Comparison of ENCODE assay signal across 31 cellular contexts in genomic region chr18:28181616-28182015, GRCh38. TPM values are rescaled to one million over a fixed set of nuclear protein-coding genes. Genes with fewer than 3 reads are reported as not detected.
"Had no signal": no experiment of that assay in that cellular context is flagged by ENCODE, and none has a peak within 500 bp of the region (broad histone marks: within the 10 kb centered on the region; RNA-seq: fewer than 3 reads in every experiment).

No MANE protein-coding gene starts in this region.

- H3K27ac ChIP-seq: adrenal gland, body of pancreas, epithelial cell of prostate, esophagus squamous epithelium, gastroesophageal sphincter, heart right ventricle had no signal

- H3K4me3 Mint-ChIP-seq: activated CD4-positive, alpha-beta memory T cell treated with anti-CD3 and anti-CD28 coated beads for 36 hours; activated CD4-positive, alpha-beta T cell treated with anti-CD3 and anti-CD28 coated beads for 36 hours; activated CD4-positive, alpha-beta T cell treated with anti-CD3 and anti-CD28 coated beads, Interleukin-2, amount 10 ng/mL, durations not matched to agents 24 days and 14 days; activated CD8-positive, alpha-beta memory T cell treated with anti-CD3 and anti-CD28 coated beads, Interleukin-2, amount 10 ng/mL, durations not matched to agents 7 days and 5 days; activated CD8-positive, alpha-beta T cell treated with anti-CD3 and anti-CD28 coated beads, Interleukin-2, amount 10 ng/mL, durations not matched to agents 7 days and 5 days; activated naive CD4-positive, alpha-beta T cell treated with anti-CD3 and anti-CD28 coated beads for 36 hours; activated naive CD4-positive, alpha-beta T cell treated with anti-CD3 and anti-CD28 coated beads, Interleukin-2, amount 50 U/mL, for 24 hours; activated naive CD8-positive, alpha-beta T cell treated with anti-CD3 and anti-CD28 coated beads for 36 hours; activated naive CD8-positive, alpha-beta T cell treated with anti-CD3 and anti-CD28 coated beads, Interleukin-2, amount 50 U/mL, for 24 hours; activated T-helper 1 cell treated with anti-CD3 and anti-CD28 coated beads, Interleukin-12 subunit alpha, Interleukin-12 subunit beta, Interleukin-2, Interleukin-4 antibody, amounts not matched to agents 30 ng/mL and 10 ng/mL and 1 ng/mL, durations not matched to agents 14 hours and 24 hours and 36 hours; T-helper 17 cell had no signal

- H3K4me1 Mint-ChIP-seq: activated CD8-positive, alpha-beta memory T cell treated with anti-CD3 and anti-CD28 coated beads, Interleukin-2, amount 10 ng/mL, durations not matched to agents 7 days and 5 days; activated naive CD4-positive, alpha-beta T cell treated with anti-CD3 and anti-CD28 coated beads, Interleukin-2, amount 50 U/mL, for 24 hours had no signal

- H3K27me3 ChIP-seq: adrenal gland, body of pancreas, dorsolateral prefrontal cortex had no signal

- H3K9me3 Mint-ChIP-seq: activated CD4-positive, alpha-beta memory T cell treated with anti-CD3 and anti-CD28 coated beads for 36 hours; activated CD4-positive, alpha-beta T cell treated with anti-CD3 and anti-CD28 coated beads, Interleukin-2, amount 10 ng/mL, durations not matched to agents 24 days and 14 days; activated naive CD4-positive, alpha-beta T cell treated with anti-CD3 and anti-CD28 coated beads, Interleukin-2, amount 50 U/mL, for 24 hours; activated naive CD8-positive, alpha-beta T cell treated with anti-CD3 and anti-CD28 coated beads, Interleukin-2, amount 50 U/mL, for 24 hours; activated T-helper 1 cell treated with anti-CD3 and anti-CD28 coated beads, Interleukin-12 subunit alpha, Interleukin-12 subunit beta, Interleukin-2, Interleukin-4 antibody, amounts not matched to agents 30 ng/mL and 10 ng/mL and 1 ng/mL, durations not matched to agents 14 hours and 24 hours and 36 hours; activated T-helper 2 cell treated with anti-CD3 and anti-CD28 coated beads, Interferon-gamma antibody, Interleukin-2, Interleukin-4, amounts not matched to agents 10 μg/mL and 5 μg/mL and 100 μg/mL, durations not matched to agents 14 hours and 24 hours and 36 hours had no signal

- H3K4me3 ChIP-seq: adrenal gland, body of pancreas, dorsolateral prefrontal cortex, esophagus squamous epithelium, gastroesophageal sphincter, heart right ventricle had no signal

- H3K36me3 ChIP-seq: adrenal gland, esophagus squamous epithelium, gastroesophageal sphincter, heart right ventricle had no signal

- H3K36me3 Mint-ChIP-seq: activated CD4-positive, alpha-beta memory T cell treated with anti-CD3 and anti-CD28 coated beads for 36 hours; activated naive CD4-positive, alpha-beta T cell treated with anti-CD3 and anti-CD28 coated beads, Interleukin-2, amount 50 U/mL, for 24 hours had no signal

- H3K9me3 ChIP-seq: adrenal gland, body of pancreas, esophagus squamous epithelium, gastroesophageal sphincter, heart right ventricle had no signal

- H3K27ac Mint-ChIP-seq: activated CD4-positive, alpha-beta memory T cell treated with anti-CD3 and anti-CD28 coated beads for 36 hours; activated CD4-positive, alpha-beta T cell treated with anti-CD3 and anti-CD28 coated beads for 36 hours; activated CD4-positive, alpha-beta T cell treated with anti-CD3 and anti-CD28 coated beads, Interleukin-2, amount 10 ng/mL, durations not matched to agents 24 days and 14 days; activated CD8-positive, alpha-beta memory T cell treated with anti-CD3 and anti-CD28 coated beads, Interleukin-2, amount 10 ng/mL, durations not matched to agents 7 days and 5 days; activated CD8-positive, alpha-beta T cell treated with anti-CD3 and anti-CD28 coated beads, Interleukin-2, amount 10 ng/mL, durations not matched to agents 7 days and 5 days; activated naive CD4-positive, alpha-beta T cell treated with anti-CD3 and anti-CD28 coated beads for 36 hours; activated naive CD4-positive, alpha-beta T cell treated with anti-CD3 and anti-CD28 coated beads, Interleukin-2, amount 50 U/mL, for 24 hours; activated naive CD8-positive, alpha-beta T cell treated with anti-CD3 and anti-CD28 coated beads for 36 hours; activated naive CD8-positive, alpha-beta T cell treated with anti-CD3 and anti-CD28 coated beads, Interleukin-2, amount 50 U/mL, for 24 hours; activated T-helper 1 cell treated with anti-CD3 and anti-CD28 coated beads, Interleukin-12 subunit alpha, Interleukin-12 subunit beta, Interleukin-2, Interleukin-4 antibody, amounts not matched to agents 30 ng/mL and 10 ng/mL and 1 ng/mL, durations not matched to agents 14 hours and 24 hours and 36 hours; activated T-helper 2 cell treated with anti-CD3 and anti-CD28 coated beads, Interferon-gamma antibody, Interleukin-2, Interleukin-4, amounts not matched to agents 10 μg/mL and 5 μg/mL and 100 μg/mL, durations not matched to agents 14 hours and 24 hours and 36 hours; T-helper 17 cell had no signal

- DNase-seq: activated CD4-positive, alpha-beta memory T cell treated with anti-CD3 and anti-CD28 coated beads for 36 hours; activated CD4-positive, alpha-beta T cell treated with anti-CD3 and anti-CD28 coated beads for 36 hours; activated CD4-positive, alpha-beta T cell treated with anti-CD3 and anti-CD28 coated beads, Interleukin-2, amount 10 ng/mL, durations not matched to agents 24 days and 14 days; activated CD4-positive, CD25-positive, alpha-beta regulatory T cell; activated CD4-positive, CD25-positive, alpha-beta regulatory T cell treated with anti-CD3 and anti-CD28 coated beads, Interleukin-2, amount 50 U/mL, for 72 hours; activated CD8-positive, alpha-beta memory T cell treated with anti-CD3 and anti-CD28 coated beads, Interleukin-2, amount 10 ng/mL, durations not matched to agents 7 days and 5 days; activated CD8-positive, alpha-beta memory T cell treated with anti-CD3 and anti-CD28 coated beads, Interleukin-2, amount 50 U/mL, for 4 hours; activated CD8-positive, alpha-beta T cell treated with anti-CD3 and anti-CD28 coated beads, Interleukin-2, amount 10 ng/mL, durations not matched to agents 7 days and 5 days; activated effector memory CD4-positive, alpha-beta T cell treated with anti-CD3 and anti-CD28 coated beads, Interleukin-2, amount 50 U/mL, for 16 hours; activated naive CD4-positive, alpha-beta T cell treated with anti-CD3 and anti-CD28 coated beads for 36 hours; activated naive CD8-positive, alpha-beta T cell treated with anti-CD3 and anti-CD28 coated beads for 36 hours; activated naive CD8-positive, alpha-beta T cell treated with anti-CD3 and anti-CD28 coated beads, Interleukin-2, amount 50 U/mL, for 24 hours; activated T-cell treated with anti-CD3 and anti-CD28 coated beads, Interleukin-2, amount 50 U/mL, for 1 hour; activated T-cell treated with anti-CD3 and anti-CD28 coated beads, Interleukin-2, amount 50 U/mL, for 48 hours; adrenal gland; amygdala; aorta; body of pancreas; caudate nucleus; dorsolateral prefrontal cortex; effector memory CD4-positive, alpha-beta T cell; esophagus squamous epithelium; foreskin melanocyte; heart right ventricle; T-helper 1 cell; T-helper 17 cell had no signal

- ATAC-seq: activated CD4-positive, alpha-beta T cell treated with anti-CD3 and anti-CD28 coated beads for 36 hours; activated CD8-positive, alpha-beta memory T cell treated with anti-CD3 and anti-CD28 coated beads, Interleukin-2, amount 10 ng/mL, durations not matched to agents 7 days and 5 days; activated CD8-positive, alpha-beta T cell treated with anti-CD3 and anti-CD28 coated beads, Interleukin-2, amount 10 ng/mL, durations not matched to agents 7 days and 5 days; activated naive CD8-positive, alpha-beta T cell treated with anti-CD3 and anti-CD28 coated beads, Interleukin-2, amount 50 U/mL, for 24 hours; body of pancreas; gastroesophageal sphincter; heart right ventricle; T-helper 17 cell had no signal

RNA-seq across cellular contexts. Expression of gene CDH2, which starts 4.7 kb away (rescaled TPM):
- total RNA-seq: activated CD4-positive, alpha-beta memory T cell treated with anti-CD3 and anti-CD28 coated beads for 36 hours; activated CD4-positive, alpha-beta T cell treated with anti-CD3 and anti-CD28 coated beads for 36 hours; activated naive CD4-positive, alpha-beta T cell treated with anti-CD3 and anti-CD28 coated beads for 36 hours; activated T-helper 2 cell treated with anti-CD3 and anti-CD28 coated beads, Interferon-gamma antibody, Interleukin-2, Interleukin-4, amounts not matched to agents 10 μg/mL and 5 μg/mL and 100 μg/mL, durations not matched to agents 14 hours and 24 hours and 36 hours had no signal
